Comparison of ENCODE assay signal across 21 cellular contexts in the genomic region with DNA sequence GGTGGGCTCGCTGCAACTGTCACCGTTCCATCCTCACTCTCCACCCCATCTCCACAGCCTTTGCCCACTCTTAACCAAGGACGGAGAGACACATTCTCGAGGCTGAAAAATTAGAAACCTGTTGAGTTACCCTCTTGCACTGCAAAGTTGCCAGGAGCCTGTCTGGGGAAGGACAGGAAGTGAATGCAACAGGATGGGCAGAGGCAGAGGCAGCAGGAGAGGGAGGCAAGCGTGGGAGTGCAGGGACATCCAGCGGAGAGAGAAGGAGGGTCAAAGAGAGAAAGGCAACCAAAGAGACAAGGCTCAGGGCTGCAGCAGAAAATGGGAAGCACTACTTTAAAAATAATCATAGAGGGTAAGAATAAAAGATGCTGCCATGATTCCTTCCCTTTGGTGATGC.
"Had no signal": no experiment of that assay in that cellular context is flagged by ENCODE, and none has a peak within 500 bp of the region (broad histone marks: within the 10 kb centered on the region; RNA-seq: fewer than 3 reads in every experiment).

No MANE protein-coding gene starts in this region.

- DNase-seq: activated CD4-positive, alpha-beta memory T cell treated with anti-CD3 and anti-CD28 coated beads for 36 hours; activated CD4-positive, alpha-beta T cell treated with anti-CD3 and anti-CD28 coated beads for 4 hours; activated CD4-positive, CD25-positive, alpha-beta regulatory T cell; activated gamma-delta T cell; anterior cingulate cortex; body of pancreas; heart right ventricle; kidney; lower lobe of right lung; naive thymus-derived CD4-positive, alpha-beta T cell; retina; stimulated activated CD4-positive, alpha-beta T cell treated with anti-CD3 and anti-CD28 coated beads, Interleukin-4, amount 100 ng/mL, for 1 hour; stimulated activated naive CD4-positive, alpha-beta T cell; T-helper 9 cell; upper lobe of left lung had no signal

- H3K4me3 ChIP-seq: body of pancreas, cardiac muscle cell, heart right ventricle, lower lobe of right lung, thoracic aorta, upper lobe of left lung had no signal

- H3K9me3 Mint-ChIP-seq: activated CD4-positive, alpha-beta memory T cell treated with anti-CD3 and anti-CD28 coated beads for 36 hours; activated naive CD4-positive, alpha-beta T cell treated with anti-CD3 and anti-CD28 coated beads, Interleukin-2, amount 50 U/mL, for 24 hours; neural crest cell had no signal

- H3K36me3 Mint-ChIP-seq: activated CD4-positive, alpha-beta memory T cell treated with anti-CD3 and anti-CD28 coated beads for 36 hours; activated naive CD4-positive, alpha-beta T cell treated with anti-CD3 and anti-CD28 coated beads, Interleukin-2, amount 50 U/mL, for 24 hours; naive thymus-derived CD4-positive, alpha-beta T cell had no signal

- ATAC-seq: body of pancreas; heart right ventricle; left lobe of liver; lower lobe of right lung; naive thymus-derived CD4-positive, alpha-beta T cell had no signal

- H3K4me1 ChIP-seq: body of pancreas, heart right ventricle, lower lobe of right lung, upper lobe of left lung had no signal

- H3K4me1 Mint-ChIP-seq: activated naive CD4-positive, alpha-beta T cell treated with anti-CD3 and anti-CD28 coated beads, Interleukin-2, amount 50 U/mL, for 24 hours; neural crest cell had no signal

- H3K9me3 ChIP-seq: body of pancreas, heart right ventricle, lower lobe of right lung, thoracic aorta, upper lobe of left lung had no signal

- H3K4me3 Mint-ChIP-seq: activated CD4-positive, alpha-beta memory T cell treated with anti-CD3 and anti-CD28 coated beads for 36 hours; activated naive CD4-positive, alpha-beta T cell treated with anti-CD3 and anti-CD28 coated beads, Interleukin-2, amount 50 U/mL, for 24 hours; naive thymus-derived CD4-positive, alpha-beta T cell; neural crest cell had no signal

- H3K36me3 ChIP-seq: cardiac muscle cell, heart right ventricle, lower lobe of right lung, thoracic aorta, upper lobe of left lung had no signal

- H3K27me3 ChIP-seq: heart right ventricle, upper lobe of left lung had no signal

- H3K27ac ChIP-seq: body of pancreas, cardiac muscle cell, heart right ventricle, lower lobe of right lung, thoracic aorta, upper lobe of left lung had no signal

- H3K27ac Mint-ChIP-seq: activated CD4-positive, alpha-beta memory T cell treated with anti-CD3 and anti-CD28 coated beads for 36 hours; activated naive CD4-positive, alpha-beta T cell treated with anti-CD3 and anti-CD28 coated beads, Interleukin-2, amount 50 U/mL, for 24 hours; naive thymus-derived CD4-positive, alpha-beta T cell; progenitor cell of endocrine pancreas had no signal
